2 cellular contexts compared by ENCODE assay signal in the genomic region with DNA sequence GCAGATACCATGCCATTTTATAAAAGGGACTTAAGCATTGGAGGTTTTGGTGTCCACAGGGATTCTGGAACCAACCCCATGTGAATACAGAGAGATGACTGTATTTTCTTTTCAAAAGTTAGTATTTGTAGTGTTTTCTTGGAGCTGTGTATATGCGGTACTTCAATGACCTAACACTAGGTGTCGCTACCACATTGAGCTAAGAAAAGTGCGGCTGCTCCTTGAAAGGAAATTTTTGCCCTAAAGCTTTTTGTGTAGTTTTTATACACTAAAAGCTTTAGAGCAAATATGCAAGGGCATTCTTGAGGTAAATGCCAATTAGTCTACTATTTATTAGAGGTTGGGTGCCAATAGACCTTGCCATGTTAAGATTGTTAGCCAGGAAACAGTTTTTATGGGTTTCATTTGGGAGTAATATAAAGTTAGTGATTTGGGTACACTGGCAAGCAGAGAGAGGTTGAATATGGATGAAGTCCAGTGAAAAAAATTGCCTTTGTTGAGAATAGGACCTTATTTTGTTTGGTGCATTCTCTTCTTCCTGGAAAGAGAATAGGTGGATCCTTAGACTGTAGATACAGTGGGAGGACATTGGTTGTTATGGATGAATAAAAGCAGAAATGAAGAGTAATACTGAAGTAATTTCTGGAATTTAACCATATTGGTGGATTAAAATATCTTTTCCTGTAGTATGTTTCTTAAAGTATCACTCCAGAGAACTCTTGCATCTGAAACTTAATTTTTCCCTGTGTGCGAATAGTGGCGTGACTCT.
A peak's percentile ranks its signal among the peaks of the same experiment; 100 is the strongest.
TF ChIP-seq lines count a peak whose summit lies in the region.

No MANE protein-coding gene starts in this region.

TF ChIP-seq in A549, 52 proteins besides CTCF, POLR2A, EP300 and RAD21:
- no peak for TF ChIP-seq E2F6 (IDR thresholded peaks at IDR 0.05; ENCODE audit: borderline replicate concordance, low read depth)
- TF ChIP-seq SMC3 (IDR thresholded peaks at IDR 0.05): peak; percentile 83
- TF ChIP-seq CEBPB (IDR thresholded peaks at IDR 0.05): no peak
TF ChIP-seq in A549: peak in this region for 1.

TF ChIP-seq in HepG2, 621 proteins besides CTCF, POLR2A, EP300 and RAD21 (continued from another document):
- TF ChIP-seq, protein P1, sequence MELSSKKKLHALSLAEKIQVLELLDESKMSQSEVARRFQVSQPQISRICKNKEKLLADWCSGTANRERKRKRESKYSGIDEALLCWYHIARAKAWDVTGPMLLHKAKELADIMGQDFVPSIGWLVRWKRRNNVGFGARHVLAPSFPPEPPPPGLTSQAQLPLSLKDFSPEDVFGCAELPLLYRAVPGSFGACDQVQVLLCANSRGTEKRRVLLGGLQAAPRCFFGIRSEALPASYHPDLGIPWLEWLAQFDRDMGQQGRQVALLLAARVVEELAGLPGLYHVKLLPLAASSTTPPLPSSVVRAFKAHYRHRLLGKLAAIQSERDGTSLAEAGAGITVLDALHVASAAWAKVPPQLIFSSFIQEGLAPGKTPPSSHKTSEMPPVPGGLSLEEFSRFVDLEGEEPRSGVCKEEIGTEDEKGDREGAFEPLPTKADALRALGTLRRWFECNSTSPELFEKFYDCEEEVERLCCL (CRISPR knock-in tag; IDR thresholded peaks at IDR 0.05; ENCODE audit: borderline replicate concordance): no peak
- TF ChIP-seq NFKB2 (CRISPR knock-in tag; IDR thresholded peaks at IDR 0.05; ENCODE audit: borderline replicate concordance) (no peak), STAG1 (CRISPR knock-in tag; IDR thresholded peaks at IDR 0.05) (peak; percentile 91), MIXL1 (CRISPR knock-in tag; IDR thresholded peaks at IDR 0.05) (0 out of 2 replicates have a peak, but pooled peaks have one; percentile 31), ZKSCAN8 (CRISPR knock-in tag; IDR thresholded peaks at IDR 0.05; ENCODE audit: borderline replicate concordance) (0 out of 2 replicates have a peak, but pooled peaks have one; percentile 31), ASH2L (IDR thresholded peaks at IDR 0.05; ENCODE audit: insufficient read length, low read depth, low read length) (peak; percentile 30), CC2D1A (CRISPR knock-in tag; IDR thresholded peaks at IDR 0.05) (no peak), RXRB (CRISPR knock-in tag; IDR thresholded peaks at IDR 0.05; ENCODE audit: borderline replicate concordance) (peak; percentile 17; the same call in 1 of the 2 replicates), ZNF335 (CRISPR knock-in tag; IDR thresholded peaks at IDR 0.05) (0 out of 2 replicates have a peak, but pooled peaks have one; percentile 36)
- TF ChIP-seq, protein P2, sequence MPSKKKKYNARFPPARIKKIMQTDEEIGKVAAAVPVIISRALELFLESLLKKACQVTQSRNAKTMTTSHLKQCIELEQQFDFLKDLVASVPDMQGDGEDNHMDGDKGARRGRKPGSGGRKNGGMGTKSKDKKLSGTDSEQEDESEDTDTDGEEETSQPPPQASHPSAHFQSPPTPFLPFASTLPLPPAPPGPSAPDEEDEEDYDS (CRISPR knock-in tag; IDR thresholded peaks at IDR 0.05): 0 out of 2 replicates have a peak, but pooled peaks have one; percentile 17
